Comparison of ENCODE assay signal across 29 cellular contexts in genomic region chr15:85006655-85007054, GRCh38.
"Had no signal": no experiment of that assay in that cellular context is flagged by ENCODE, and none has a peak within 500 bp of the region (broad histone marks: within the 10 kb centered on the region; RNA-seq: fewer than 3 reads in every experiment).

No MANE protein-coding gene starts in this region.

- H3K4me3 ChIP-seq: esophagus squamous epithelium, heart right ventricle, mucosa of descending colon, pancreas, testis, tibial artery, upper lobe of right lung, uterus had no signal

- H3K27ac ChIP-seq: esophagus squamous epithelium, neutrophil, testis, tibial artery, upper lobe of right lung, uterus had no signal

- H3K27me3 ChIP-seq: esophagus squamous epithelium, heart right ventricle, neutrophil, pancreas, testis, tibial artery, upper lobe of right lung, uterus had no signal

- FAIRE-seq: colon, endometrium, pancreas had no signal

- H3K36me3 ChIP-seq: esophagus squamous epithelium, heart right ventricle, neutrophil, pancreas, tibial artery, upper lobe of right lung, uterus had no signal

- H3K27ac Mint-ChIP-seq: immature natural killer cell; mesothelial cell of epicardium; natural killer cell treated with Interleukin-12 subunit alpha and Interleukin-12 subunit beta and Interleukin-15 and Interleukin-18, amount 100 ng/mL, for 72 hours; stimulated activated effector memory CD8-positive, alpha-beta T cell treated with anti-CD3 and anti-CD28 coated beads, Interleukin-12 subunit alpha, Interleukin-12 subunit beta, amount 100 ng/mL, for 72 hours had no signal

- H3K4me1 Mint-ChIP-seq: neural crest cell had no signal

- H3K27me3 Mint-ChIP-seq: effector memory CD8-positive, alpha-beta T cell; naive B cell; natural killer cell treated with Interleukin-12 subunit alpha and Interleukin-12 subunit beta and Interleukin-15 and Interleukin-18, amount 100 ng/mL, for 72 hours had no signal

- H3K36me3 Mint-ChIP-seq: immature natural killer cell; mesothelial cell of epicardium; naive B cell; natural killer cell treated with Interleukin-12 subunit alpha and Interleukin-12 subunit beta and Interleukin-15 and Interleukin-18, amount 100 ng/mL, for 72 hours; stimulated activated effector memory CD8-positive, alpha-beta T cell treated with anti-CD3 and anti-CD28 coated beads, Interleukin-12 subunit alpha, Interleukin-12 subunit beta, amount 100 ng/mL, for 72 hours had no signal

- H3K9me3 Mint-ChIP-seq: effector memory CD8-positive, alpha-beta T cell; immature natural killer cell; mesothelial cell of epicardium; naive B cell; natural killer cell treated with Interleukin-12 subunit alpha and Interleukin-12 subunit beta and Interleukin-15 and Interleukin-18, amount 100 ng/mL, for 72 hours; neural crest cell; stimulated activated effector memory CD8-positive, alpha-beta T cell treated with anti-CD3 and anti-CD28 coated beads, Interleukin-12 subunit alpha, Interleukin-12 subunit beta, amount 100 ng/mL, for 72 hours had no signal

- DNase-seq: central memory CD4-positive, alpha-beta T cell; effector memory CD8-positive, alpha-beta T cell; erythroblast; esophagus squamous epithelium; foreskin melanocyte; glutamatergic neuron; heart right ventricle; immature natural killer cell; islet precursor cell; mesenchymal stem cell; mucosa of descending colon; naive B cell; pancreas; retina; stimulated activated CD4-positive, alpha-beta T cell treated with anti-CD3 and anti-CD28 coated beads, Interleukin-2, amount 100 ng/mL, for 24 hours; stimulated activated CD4-positive, alpha-beta T cell treated with anti-CD3 and anti-CD28 coated beads, Interleukin-4, amount 100 ng/mL, for 24 hours; stimulated activated naive CD8-positive, alpha-beta T cell treated with anti-CD3 and anti-CD28 coated beads, Interleukin-15, Interleukin-2, amounts not matched to agents 100 U/mL and 50 U/mL, for 24 hours; testis; tibial artery; upper lobe of right lung; uterus had no signal

- H3K4me3 Mint-ChIP-seq: effector memory CD8-positive, alpha-beta T cell; immature natural killer cell; mesothelial cell of epicardium; natural killer cell treated with Interleukin-12 subunit alpha and Interleukin-12 subunit beta and Interleukin-15 and Interleukin-18, amount 100 ng/mL, for 72 hours; neural crest cell; stimulated activated effector memory CD8-positive, alpha-beta T cell treated with anti-CD3 and anti-CD28 coated beads, Interleukin-12 subunit alpha, Interleukin-12 subunit beta, amount 100 ng/mL, for 72 hours had no signal

- H3K9me3 ChIP-seq: esophagus squamous epithelium, heart right ventricle, mucosa of descending colon, neutrophil, pancreas, testis, tibial artery, upper lobe of right lung, uterus had no signal

- ATAC-seq: effector memory CD8-positive, alpha-beta T cell; heart right ventricle; mucosa of descending colon; natural killer cell treated with Interleukin-12 subunit alpha and Interleukin-12 subunit beta and Interleukin-15 and Interleukin-18, amount 100 ng/mL, for 72 hours; pancreas; sciatic nerve; stimulated activated effector memory CD8-positive, alpha-beta T cell treated with anti-CD3 and anti-CD28 coated beads, Interleukin-12 subunit alpha, Interleukin-12 subunit beta, amount 100 ng/mL, for 72 hours; stimulated activated naive CD8-positive, alpha-beta T cell treated with anti-CD3 and anti-CD28 coated beads, Interleukin-15, Interleukin-2, amounts not matched to agents 100 U/mL and 50 U/mL, for 24 hours had no signal
